9 cellular contexts compared by ENCODE assay signal in genomic region chr12:7016958-7017571, GRCh38. TPM values are rescaled to one million over a fixed set of nuclear protein-coding genes. Genes with fewer than 3 reads are reported as not detected.
DNase-seq lines count a peak whose midpoint lies in the region; ATAC-seq, FAIRE-seq and TF ChIP-seq lines count a peak whose summit lies in the region.
"Had no signal": no experiment of that assay in that cellular context is flagged by ENCODE, and none has a peak within 500 bp of the region (broad histone marks: within the 10 kb centered on the region; RNA-seq: fewer than 3 reads in every experiment).

No MANE protein-coding gene starts in this region.

- dilution Hi-C loops in keratinocyte (cut with MboI; ENCODE audit: extremely low pct_ligation_motif_present, low sequenced_read_pairs), result no loop called here

- DNase-seq in activated CD4-positive, alpha-beta T cell treated with anti-CD3 and anti-CD28 coated beads, Interleukin-2, amount 10 ng/mL, durations not matched to agents 24 days and 14 days, result no peak
- DNase-seq in activated CD4-positive, alpha-beta T cell treated with anti-CD3 and anti-CD28 coated beads, Interleukin-2, amount 50 U/mL, for 4 hours, result no peak
- no peak for DNase-seq in activated CD4-positive, alpha-beta memory T cell treated with anti-CD3 and anti-CD28 coated beads, Interleukin-2, amount 10 ng/mL, durations not matched to agents 7 days and 5 days
- no peak for DNase-seq in keratinocyte (ENCODE audit: low read depth, low spot score)
- DNase-seq in thoracic aorta (ENCODE audit: low spot score), result no peak
- DNase-seq in T1000 (lab: John Stamatoyannopoulos, UW), result no peak
- no peak for DNase-seq in NCI-H146 (lab: John Stamatoyannopoulos, UW)
- DNase-seq: activated CD8-positive, alpha-beta memory T cell treated with anti-CD3 and anti-CD28 coated beads, Interleukin-2, amount 50 U/mL, for 48 hours had no signal

- H3K4me2 ChIP-seq in keratinocyte (ENCODE audit: control insufficient read depth, extremely low read depth, insufficient read depth, low read depth, low read length), result peak overlapping the region; percentile 98

- no peaks in the 10 kb centered on the region for H3K27me3 Mint-ChIP-seq in activated CD4-positive, alpha-beta T cell treated with anti-CD3 and anti-CD28 coated beads, Interleukin-2, amount 10 ng/mL, durations not matched to agents 24 days and 14 days
- no peaks in the 10 kb centered on the region for H3K27me3 Mint-ChIP-seq in activated CD4-positive, alpha-beta memory T cell treated with anti-CD3 and anti-CD28 coated beads, Interleukin-2, amount 10 ng/mL, durations not matched to agents 7 days and 5 days

- H3K9me3 ChIP-seq in keratinocyte (ENCODE audit: control insufficient read depth, low read depth, low read length) (no peaks in the 10 kb centered on the region), thoracic aorta (no peaks in the 10 kb centered on the region)

- no peak for ATAC-seq in thoracic aorta (ENCODE audit: insufficient number of reproducible peaks, low FRiP score, low read depth)
- no peak for ATAC-seq in GM21360 (IDR thresholded peaks at IDR 0.05; ENCODE audit: unreplicated experiment)

- POLR2A ChIA-PET in activated CD4-positive, alpha-beta memory T cell treated with anti-CD3 and anti-CD28 coated beads, Interleukin-2, amount 10 ng/mL, durations not matched to agents 7 days and 5 days (lab: Charles Lee), result interaction anchor here (0.8 to 2.2 kb wide), 10 partner anchors 9 to 328 kb away, joined by 3 to 60 read pairs (median 6); partner anchors contain the start of genes C12orf57, C1RL, PTPN6 and RNU7-1

- H3K4me3 ChIP-seq in keratinocyte (ENCODE audit: control insufficient read depth in 2 of 3, extremely low read depth in 1 of 3, insufficient read depth in 2 of 3, low read depth in 1 of 3, low read length in 3 of 3) (peak overlapping the region; percentile 68 to 98 (median 94)), thoracic aorta (peak overlapping the region; percentile 91)

- no peak for TF ChIP-seq CTCF in keratinocyte (optimal IDR thresholded peaks at IDR 0.05 in 1 of 3, IDR thresholded peaks at IDR 0.05 in 1 of 3, conservative IDR thresholded peaks at IDR 0.05 in 1 of 3; ENCODE audit: extremely low read depth in 1 of 3, insufficient read depth in 2 of 3, low read length in 3 of 3)
- TF ChIP-seq CTCF in thoracic aorta (IDR thresholded peaks at IDR 0.05), result no peak

- H3K4me1 ChIP-seq in keratinocyte (ENCODE audit: control insufficient read depth, extremely low read depth, insufficient read depth, low read length) (peaks cover 24% of the 10 kb centered on the region), thoracic aorta (ENCODE audit: control insufficient read depth in 1 of 2, low read depth in 2 of 2) (peaks cover 11 to 16% of the 10 kb centered on the region in 2 donors)

- H3K36me3 Mint-ChIP-seq in activated CD4-positive, alpha-beta T cell treated with anti-CD3 and anti-CD28 coated beads, Interleukin-2, amount 10 ng/mL, durations not matched to agents 24 days and 14 days (ENCODE audit: low read depth), result peaks cover 14% of the 10 kb centered on the region
- H3K36me3 Mint-ChIP-seq in activated CD4-positive, alpha-beta memory T cell treated with anti-CD3 and anti-CD28 coated beads, Interleukin-2, amount 10 ng/mL, durations not matched to agents 7 days and 5 days (ENCODE audit: low read depth), result peaks cover 5% of the 10 kb centered on the region

- peaks cover 24% of the 10 kb centered on the region for H3K79me2 ChIP-seq in keratinocyte (ENCODE audit: control insufficient read depth, insufficient read depth, low read length)

- H3K27me3 ChIP-seq in keratinocyte (ENCODE audit: control insufficient read depth, extremely low read depth, insufficient read depth, low read length) (no peaks in the 10 kb centered on the region), thoracic aorta (replicated peaks; ENCODE audit: insufficient read depth) (no peaks in the 10 kb centered on the region)

- intact Hi-C loops in activated CD4-positive, alpha-beta T cell treated with anti-CD3 and anti-CD28 coated beads, Interleukin-2, amount 10 ng/mL, durations not matched to agents 24 days and 14 days (cut with micrococcal nuclease), result loop anchor here (5.0 kb wide), 3 partner anchors 95 to 170 kb away; partner anchors contain the start of genes PEX5 and SPSB2

- no peak overlapping the region for H2AFZ ChIP-seq in keratinocyte (ENCODE audit: control insufficient read depth, low read length)

- no peaks in the 10 kb centered on the region for H3K9me3 Mint-ChIP-seq in activated CD4-positive, alpha-beta T cell treated with anti-CD3 and anti-CD28 coated beads, Interleukin-2, amount 10 ng/mL, durations not matched to agents 24 days and 14 days
- H3K9me3 Mint-ChIP-seq in activated CD4-positive, alpha-beta memory T cell treated with anti-CD3 and anti-CD28 coated beads, Interleukin-2, amount 10 ng/mL, durations not matched to agents 7 days and 5 days, result no peaks in the 10 kb centered on the region

- H3K36me3 ChIP-seq in keratinocyte (ENCODE audit: control insufficient read depth in 2 of 2, extremely low read depth in 1 of 2, insufficient read depth in 2 of 2, low read length in 2 of 2), result peaks cover 1 to 2% of the 10 kb centered on the region in 2 experiments
- no peaks in the 10 kb centered on the region for H3K36me3 ChIP-seq in thoracic aorta

- H3K9ac ChIP-seq in keratinocyte (ENCODE audit: control insufficient read depth, extremely low read depth, insufficient read depth, low read length), result peak overlapping the region; percentile 83

- CTCF ChIA-PET in activated CD4-positive, alpha-beta memory T cell treated with anti-CD3 and anti-CD28 coated beads, Interleukin-2, amount 10 ng/mL, durations not matched to agents 7 days and 5 days (lab: Charles Lee), result interaction anchor here (1.5 to 2.1 kb wide), 5 partner anchors 58 to 126 kb away, joined by 6 to 19 read pairs (median 7); partner anchors contain the start of genes C1RL and CLSTN3

- peaks cover 32% of the 10 kb centered on the region for H3K4me1 Mint-ChIP-seq in activated CD4-positive, alpha-beta T cell treated with anti-CD3 and anti-CD28 coated beads, Interleukin-2, amount 10 ng/mL, durations not matched to agents 24 days and 14 days
- H3K4me1 Mint-ChIP-seq in activated CD4-positive, alpha-beta memory T cell treated with anti-CD3 and anti-CD28 coated beads, Interleukin-2, amount 10 ng/mL, durations not matched to agents 7 days and 5 days, result peaks cover 30% of the 10 kb centered on the region

- no peaks in the 10 kb centered on the region for H3K9me1 ChIP-seq in keratinocyte (ENCODE audit: control insufficient read depth, extremely low read depth, insufficient read depth, low read length)

- peak overlapping the region; percentile 71 for H3K27ac ChIP-seq in keratinocyte (ENCODE audit: control insufficient read depth, insufficient read depth, low read length)
- peak overlapping the region in 1 of 2 donors; percentile 87 for H3K27ac ChIP-seq in thoracic aorta

- no peaks in the 10 kb centered on the region for H4K20me1 ChIP-seq in keratinocyte (ENCODE audit: control insufficient read depth, extremely low read depth, insufficient read depth, low read length)

- H3K4me3 Mint-ChIP-seq in activated CD4-positive, alpha-beta T cell treated with anti-CD3 and anti-CD28 coated beads, Interleukin-2, amount 10 ng/mL, durations not matched to agents 24 days and 14 days, result peak overlapping the region; percentile 90
- peak overlapping the region; percentile 84 for H3K4me3 Mint-ChIP-seq in activated CD4-positive, alpha-beta memory T cell treated with anti-CD3 and anti-CD28 coated beads, Interleukin-2, amount 10 ng/mL, durations not matched to agents 7 days and 5 days

- no peak overlapping the region for H3K27ac Mint-ChIP-seq in activated CD4-positive, alpha-beta T cell treated with anti-CD3 and anti-CD28 coated beads, Interleukin-2, amount 10 ng/mL, durations not matched to agents 24 days and 14 days
- no peak overlapping the region for H3K27ac Mint-ChIP-seq in activated CD4-positive, alpha-beta memory T cell treated with anti-CD3 and anti-CD28 coated beads, Interleukin-2, amount 10 ng/mL, durations not matched to agents 7 days and 5 days

- peak; percentile 34 for FAIRE-seq in keratinocyte (lab: Jason Lieb, UNC)

RNA-seq across cellular contexts. Expression of gene LPCAT3, which starts 1.2 kb away (rescaled TPM):
- 29.2 and 29.5 TPM in 2 replicates for total RNA-seq in activated CD4-positive, alpha-beta T cell treated with anti-CD3 and anti-CD28 coated beads, Interleukin-2, amount 10 ng/mL, durations not matched to agents 24 days and 14 days
- 10 to 100 TPM; 34.6 to 37.0 TPM for total RNA-seq in activated CD4-positive, alpha-beta memory T cell treated with anti-CD3 and anti-CD28 coated beads, Interleukin-2, amount 10 ng/mL, durations not matched to agents 7 days and 5 days
- polyA plus RNA-seq in keratinocyte, result 51.0 to 69.1 TPM (median 52.0 TPM) in 3 replicates
- 9.8 TPM for polyA plus RNA-seq in keratinocyte (2011; ENCODE audit: low read depth)
- 25.7 and 31.1 TPM in 2 replicates for polyA plus RNA-seq in keratinocyte (2011; cell fraction: cytosol; rRNA removed)
- 72.8 and 75.6 TPM in 2 replicates for polyA plus RNA-seq in keratinocyte (2011; cell fraction: nucleus; rRNA removed)
- polyA plus RNA-seq in keratinocyte (2012; ENCODE audit: low replicate concordance), result 23.5 and 30.6 TPM in 2 replicates
- 34.8 to 57.9 TPM (median 57.1 TPM) in 3 replicates for polyA minus RNA-seq in keratinocyte
- polyA minus RNA-seq in keratinocyte (2011; cell fraction: cytosol; rRNA and poly(A)+ RNA removed), result 28.6 TPM
- polyA minus RNA-seq in keratinocyte (2011; cell fraction: nucleus; rRNA and poly(A)+ RNA removed), result 37.1 and 47.5 TPM in 2 replicates
- 10 to 100 TPM; 40.5 to 51.9 TPM for total RNA-seq in thoracic aorta

RNA-seq across cellular contexts. Expression of gene C1S, which starts 43.5 kb away (rescaled TPM):
- total RNA-seq in activated CD4-positive, alpha-beta T cell treated with anti-CD3 and anti-CD28 coated beads, Interleukin-2, amount 10 ng/mL, durations not matched to agents 24 days and 14 days, result 1.9 and 2.6 TPM in 2 replicates
- total RNA-seq in activated CD4-positive, alpha-beta memory T cell treated with anti-CD3 and anti-CD28 coated beads, Interleukin-2, amount 10 ng/mL, durations not matched to agents 7 days and 5 days, result 1 to 10 TPM; 1.7 TPM
- polyA plus RNA-seq in keratinocyte, result 1.9 to 6.0 TPM (median 2.6 TPM) in 3 replicates
- polyA plus RNA-seq in keratinocyte (2011; ENCODE audit: low read depth), result 1.1 TPM
- polyA plus RNA-seq in keratinocyte (2011; cell fraction: cytosol; rRNA removed), result 0.62 and 0.90 TPM in 2 replicates
- 6.7 and 6.9 TPM in 2 replicates for polyA plus RNA-seq in keratinocyte (2011; cell fraction: nucleus; rRNA removed)
- polyA plus RNA-seq in keratinocyte (2012; ENCODE audit: low replicate concordance), result 1.3 and 2.4 TPM in 2 replicates
- 1.1 to 4.4 TPM (median 3.7 TPM) in 3 replicates for polyA minus RNA-seq in keratinocyte
- polyA minus RNA-seq in keratinocyte (2011; cell fraction: cytosol; rRNA and poly(A)+ RNA removed), result 3.3 TPM
- polyA minus RNA-seq in keratinocyte (2011; cell fraction: nucleus; rRNA and poly(A)+ RNA removed), result 4.6 and 6.1 TPM in 2 replicates
- total RNA-seq in thoracic aorta, result 100 to 1,000 TPM; 456 to 715 TPM

RNA-seq across cellular contexts. Expression of gene EMG1, which starts 46.4 kb away (rescaled TPM):
- total RNA-seq in activated CD4-positive, alpha-beta T cell treated with anti-CD3 and anti-CD28 coated beads, Interleukin-2, amount 10 ng/mL, durations not matched to agents 24 days and 14 days, result 129 and 131 TPM in 2 replicates
- 10 to 100 TPM; 39.4 to 50.2 TPM for total RNA-seq in activated CD4-positive, alpha-beta memory T cell treated with anti-CD3 and anti-CD28 coated beads, Interleukin-2, amount 10 ng/mL, durations not matched to agents 7 days and 5 days
- 61.6 to 104 TPM (median 76.9 TPM) in 3 replicates for polyA plus RNA-seq in keratinocyte
- 56.1 TPM for polyA plus RNA-seq in keratinocyte (2011; ENCODE audit: low read depth)
- polyA plus RNA-seq in keratinocyte (2011; cell fraction: cytosol; rRNA removed), result 73.4 and 74.3 TPM in 2 replicates
- polyA plus RNA-seq in keratinocyte (2011; cell fraction: nucleus; rRNA removed), result 48.1 and 49.0 TPM in 2 replicates
- 79.0 and 91.0 TPM in 2 replicates for polyA plus RNA-seq in keratinocyte (2012; ENCODE audit: low replicate concordance)
- 24.4 to 38.8 TPM (median 30.2 TPM) in 3 replicates for polyA minus RNA-seq in keratinocyte
- 21.5 TPM for polyA minus RNA-seq in keratinocyte (2011; cell fraction: cytosol; rRNA and poly(A)+ RNA removed)
- polyA minus RNA-seq in keratinocyte (2011; cell fraction: nucleus; rRNA and poly(A)+ RNA removed), result 7.2 and 15.8 TPM in 2 replicates
- total RNA-seq in thoracic aorta, result 10 to 100 TPM; 31.5 to 31.7 TPM

RNA-seq across cellular contexts. Expression of gene PHB2, which starts 46.6 kb away (rescaled TPM):
- 474 and 487 TPM in 2 replicates for total RNA-seq in activated CD4-positive, alpha-beta T cell treated with anti-CD3 and anti-CD28 coated beads, Interleukin-2, amount 10 ng/mL, durations not matched to agents 24 days and 14 days
- total RNA-seq in activated CD4-positive, alpha-beta memory T cell treated with anti-CD3 and anti-CD28 coated beads, Interleukin-2, amount 10 ng/mL, durations not matched to agents 7 days and 5 days, result 100 to 1,000 TPM; 194 to 196 TPM
- 225 to 270 TPM (median 244 TPM) in 3 replicates for polyA plus RNA-seq in keratinocyte
- polyA plus RNA-seq in keratinocyte (2011; ENCODE audit: low read depth), result 45.5 TPM
- 214 and 236 TPM in 2 replicates for polyA plus RNA-seq in keratinocyte (2011; cell fraction: cytosol; rRNA removed)
- polyA plus RNA-seq in keratinocyte (2011; cell fraction: nucleus; rRNA removed), result 161 and 173 TPM in 2 replicates
- 97.6 and 161 TPM in 2 replicates for polyA plus RNA-seq in keratinocyte (2012; ENCODE audit: low replicate concordance)
- 102 to 141 TPM (median 127 TPM) in 3 replicates for polyA minus RNA-seq in keratinocyte
- polyA minus RNA-seq in keratinocyte (2011; cell fraction: cytosol; rRNA and poly(A)+ RNA removed), result 116 TPM
- polyA minus RNA-seq in keratinocyte (2011; cell fraction: nucleus; rRNA and poly(A)+ RNA removed), result 52.7 and 53.3 TPM in 2 replicates
- 100 to 1,000 TPM; 103 to 139 TPM for total RNA-seq in thoracic aorta

Comparison
In these comparisons a context has a peak if more than half of its experiments do, and no peak if none do; other contexts are left out.
1. RNA of gene C1S, which starts 43.5 kb away (total RNA-seq): 456 to 715 TPM in thoracic aorta; 1.9 to 2.6 TPM in activated CD4-positive, alpha-beta T cell treated with anti-CD3 and anti-CD28 coated beads, Interleukin-2, amount 10 ng/mL, durations not matched to agents 24 days and 14 days and 1.7 TPM in activated CD4-positive, alpha-beta memory T cell treated with anti-CD3 and anti-CD28 coated beads, Interleukin-2, amount 10 ng/mL, durations not matched to agents 7 days and 5 days; every median in the first group is over 100 times any median in the second.